Comparison of ENCODE assay signal across 8 cellular contexts in genomic region chr10:102418612-102419560, GRCh38. TPM values are rescaled to one million over a fixed set of nuclear protein-coding genes. Genes with fewer than 3 reads are reported as not detected.
DNase-seq lines count a peak whose midpoint lies in the region; ATAC-seq and TF ChIP-seq lines count a peak whose summit lies in the region.

Gene PSD (minus strand): TSS chr10:102418785. CDS start chr10:102417038, 1,747 bp downstream.

- DNase-seq in DND-41 (peak; percentile 29), NCI-H1930 (lab: John Stamatoyannopoulos, UW) (peak; percentile 44 to 61), kidney epithelial cell (ENCODE audit: low read depth) (no peak), tibial nerve (ENCODE audit: low spot score in 2 of 2) (no peak)
- DNase-seq in activated naive CD8-positive, alpha-beta T cell treated with anti-CD3 and anti-CD28 coated beads, Interleukin-2, amount 10 ng/mL, durations not matched to agents 7 days and 5 days, result no peak

- peaks cover 16% of the 10 kb centered on the region for H4K20me1 ChIP-seq in DND-41 (ENCODE audit: insufficient read depth, low read length)

- TF ChIP-seq EP300 in tibial nerve (IDR thresholded peaks at IDR 0.05), result no peak

- H3K27me3 ChIP-seq in DND-41 (ENCODE audit: insufficient read depth, low read length, poor library complexity) (no peaks in the 10 kb centered on the region), kidney epithelial cell (ENCODE audit: control insufficient read depth, insufficient read depth, low read length) (peaks cover 25% of the 10 kb centered on the region), tibial nerve (peaks cover 0 to 50% of the 10 kb centered on the region in 2 donors)

- no peak for TF ChIP-seq POLR2A in tibial nerve (IDR thresholded peaks at IDR 0.05)

- WGBS in tibial nerve, 2 donors, result 5 to 10% methylated on average over 11 to 26 of the region's 54 CpGs

- peak within 1 kb of the TSS; percentile 7 for H3K27ac Mint-ChIP-seq in activated naive CD8-positive, alpha-beta T cell treated with anti-CD3 and anti-CD28 coated beads, Interleukin-2, amount 10 ng/mL, durations not matched to agents 7 days and 5 days

- H3K27me3 Mint-ChIP-seq in activated naive CD8-positive, alpha-beta T cell treated with anti-CD3 and anti-CD28 coated beads, Interleukin-2, amount 10 ng/mL, durations not matched to agents 7 days and 5 days, result peaks cover 30% of the 10 kb centered on the region

- peaks cover 2% of the 10 kb centered on the region for H3K36me3 Mint-ChIP-seq in activated naive CD8-positive, alpha-beta T cell treated with anti-CD3 and anti-CD28 coated beads, Interleukin-2, amount 10 ng/mL, durations not matched to agents 7 days and 5 days

- peak; percentile 2; the same call in 1 of the 3 replicates for ATAC-seq in DND-41 (ENCODE audit: insufficient read depth, low read depth)
- ATAC-seq in activated naive CD8-positive, alpha-beta T cell treated with anti-CD3 and anti-CD28 coated beads, Interleukin-2, amount 10 ng/mL, durations not matched to agents 7 days and 5 days (ENCODE audit: low read depth), result no peak
- no peak for ATAC-seq in GM21529 (IDR thresholded peaks at IDR 0.05; ENCODE audit: unreplicated experiment)
- ATAC-seq in HG03521 (IDR thresholded peaks at IDR 0.05; ENCODE audit: unreplicated experiment), result no peak
- no peak for ATAC-seq in HG03460 (IDR thresholded peaks at IDR 0.05; ENCODE audit: unreplicated experiment)

- peak within 1 kb of the TSS; percentile 100 for H3K4me2 ChIP-seq in DND-41 (ENCODE audit: insufficient read depth, low read length)

- peak within 1 kb of the TSS; percentile 93 for H3K4me3 Mint-ChIP-seq in activated naive CD8-positive, alpha-beta T cell treated with anti-CD3 and anti-CD28 coated beads, Interleukin-2, amount 10 ng/mL, durations not matched to agents 7 days and 5 days

- peak within 1 kb of the TSS; percentile 97 for H2AFZ ChIP-seq in DND-41 (ENCODE audit: low read depth, low read length)

- peaks cover 26% of the 10 kb centered on the region for H3K4me1 Mint-ChIP-seq in activated naive CD8-positive, alpha-beta T cell treated with anti-CD3 and anti-CD28 coated beads, Interleukin-2, amount 10 ng/mL, durations not matched to agents 7 days and 5 days

- no peak for TF ChIP-seq CTCF in DND-41 (IDR thresholded peaks at IDR 0.05; ENCODE audit: borderline replicate concordance, extremely low read depth, low read length, poor library complexity, severe bottlenecking)
- TF ChIP-seq CTCF in kidney epithelial cell (IDR thresholded peaks at IDR 0.05; ENCODE audit: insufficient read depth, low read length, poor library complexity, severe bottlenecking), result no peak
- TF ChIP-seq CTCF in tibial nerve (IDR thresholded peaks at IDR 0.05), result no peak

- no peak within 1 kb of the TSS for H3K27ac ChIP-seq in DND-41 (ENCODE audit: low read length)
- H3K27ac ChIP-seq in tibial nerve, result no peak within 1 kb of the TSS

- peaks cover 15% of the 10 kb centered on the region for H3K36me3 ChIP-seq in DND-41 (ENCODE audit: insufficient read depth, low read length)
- no peaks in the 10 kb centered on the region for H3K36me3 ChIP-seq in kidney epithelial cell (ENCODE audit: control insufficient read depth, insufficient read depth, low read length)
- peaks cover 0 to 9% (median 6%) of the 10 kb centered on the region in 3 donors for H3K36me3 ChIP-seq in tibial nerve

- H3K9ac ChIP-seq in DND-41 (ENCODE audit: low read depth, low read length), result peak within 1 kb of the TSS; percentile 75

- no peaks in the 10 kb centered on the region for H3K9me3 Mint-ChIP-seq in activated naive CD8-positive, alpha-beta T cell treated with anti-CD3 and anti-CD28 coated beads, Interleukin-2, amount 10 ng/mL, durations not matched to agents 7 days and 5 days

- H3K9me3 ChIP-seq in DND-41 (ENCODE audit: insufficient read depth, low read length, severe bottlenecking) (no peaks in the 10 kb centered on the region), tibial nerve (no peaks in the 10 kb centered on the region)

- POLR2A ChIA-PET in activated naive CD8-positive, alpha-beta T cell treated with anti-CD3 and anti-CD28 coated beads, Interleukin-2, amount 10 ng/mL, durations not matched to agents 7 days and 5 days (lab: Charles Lee), result interaction anchor here (3.2 to 6.6 kb wide), 4 partner anchors 8 to 42 kb away, joined by 19 to 140 read pairs (median 30); partner anchors contain the start of genes CUEDC2 and NFKB2

- H3K79me2 ChIP-seq in DND-41 (ENCODE audit: insufficient read depth, low read length), result peaks cover 10% of the 10 kb centered on the region

- H3K4me3 ChIP-seq in DND-41 (ENCODE audit: low read depth in 1 of 2, low read length in 2 of 2) (peak within 1 kb of the TSS; percentile 73 to 95; a peak in 3 of 4 replicates), kidney epithelial cell (ENCODE audit: low read depth, low read length) (peak within 1 kb of the TSS; percentile 62), tibial nerve (peak within 1 kb of the TSS; percentile 67 to 99 (median 93))

- H3K4me1 ChIP-seq in DND-41 (ENCODE audit: insufficient read depth, low read length) (peaks cover 38% of the 10 kb centered on the region), tibial nerve (peaks cover 0 to 45% (median 36%) of the 10 kb centered on the region in 4 donors)

RNA-seq across cellular contexts. Expression of gene PSD, which starts in this region (rescaled TPM):
- 1 to 10 TPM; 3.6 to 4.3 TPM for total RNA-seq in activated naive CD8-positive, alpha-beta T cell treated with anti-CD3 and anti-CD28 coated beads, Interleukin-2, amount 10 ng/mL, durations not matched to agents 7 days and 5 days
- total RNA-seq in kidney epithelial cell (2.0 and 3.8 TPM in 2 replicates), tibial nerve (1 to 10 TPM in 1 of 4 donors, under 1 TPM in 3; 0.30 to 1.1 (median 0.70) TPM)

Comparison
In these comparisons a context has a peak if more than half of its experiments do, and no peak if none do; other contexts are left out.
1. DNase-seq: peak in DND-41 (single experiment) and NCI-H1930 (2 of 2); none in activated naive CD8-positive, alpha-beta T cell treated with anti-CD3 and anti-CD28 coated beads, Interleukin-2, amount 10 ng/mL, durations not matched to agents 7 days and 5 days (single experiment), kidney epithelial cell (single experiment) and tibial nerve (0 of 2).
2. Peak in every context shown above with its lines, with median percentiles within 50 percentile points of each other: H3K4me3 ChIP-seq.